ENCODE assay signal across 24 cellular contexts in genomic region chr3:134801204-134801958, GRCh38. TPM values are rescaled to one million over a fixed set of nuclear protein-coding genes. Genes with fewer than 3 reads are reported as not detected.
A peak's percentile ranks its signal among the peaks of the same experiment; 100 is the strongest.
DNase-seq lines count a peak whose midpoint lies in the region; ATAC-seq, FAIRE-seq and TF ChIP-seq lines count a peak whose summit lies in the region.
"Had no signal": no experiment of that assay in that cellular context is flagged by ENCODE, and none has a peak within 500 bp of the region (broad histone marks: within the 10 kb centered on the region; RNA-seq: fewer than 3 reads in every experiment).

No MANE protein-coding gene starts in this region.

- no peak overlapping the region for H4K8ac ChIP-seq in IMR-90 (ENCODE audit: low read depth in 2 of 2, low read length in 2 of 2)

- H3K4me3 ChIP-seq in IMR-90 (ENCODE audit: insufficient read depth, low read depth, low read length) = no peak overlapping the region
- H3K4me3 ChIP-seq in GM12878 = no peak overlapping the region; the same call in 1 of the 2 replicates

- no TSS peak for BruUV-seq in IMR-90 (replicated peaks; lab: Mats Ljungman, UMichigan)
- BruUV-seq in GM12878 (replicated peaks; lab: Mats Ljungman, UMichigan) = no TSS peak

- no peak overlapping the region for H4K91ac ChIP-seq in IMR-90 (ENCODE audit: insufficient read depth, low read depth, low read length)

- no peaks in the 10 kb centered on the region for H3K36me3 Mint-ChIP-seq in osteocyte (ENCODE audit: unreplicated experiment)

- no peaks in the 10 kb centered on the region for H3K4me1 ChIP-seq in IMR-90 (ENCODE audit: control insufficient read depth, insufficient read depth, low read length)
- peaks cover 26% of the 10 kb centered on the region for H3K4me1 ChIP-seq in GM12878 (ENCODE audit: control insufficient read depth, insufficient read depth, low read length)

- no peaks in the 10 kb centered on the region for H3K79me1 ChIP-seq in IMR-90 (ENCODE audit: low read depth in 1 of 2, low read length in 2 of 2)

- no peak overlapping the region for H2AFZ ChIP-seq in IMR-90 (replicated peaks; ENCODE audit: low read length, poor library complexity)
- H2AFZ ChIP-seq in GM12878 (ENCODE audit: control insufficient read depth, low read depth, low read length) = no peak overlapping the region

- H3K4ac ChIP-seq in IMR-90 (ENCODE audit: low read depth, low read length) = no peak overlapping the region

- no peak for TF ChIP-seq POLR2A in IMR-90 (IDR thresholded peaks at IDR 0.05; ENCODE audit: low read depth, low read length)
- TF ChIP-seq POLR2A in GM12878 (IDR thresholded peaks at IDR 0.05; ENCODE audit: low read depth, low read length) = no peak

- peak overlapping the region; percentile 50 for H2AK9ac ChIP-seq in IMR-90 (replicated peaks; ENCODE audit: low read depth, low read length, poor library complexity)

- intact Hi-C loops in IMR-90 (cut with micrococcal nuclease) (no loop called here), GM12878 (cut with micrococcal nuclease; ENCODE audit: unreplicated experiment) (no loop called here)

- no peak overlapping the region for H2BK120ac ChIP-seq in IMR-90 (ENCODE audit: low read depth, low read length)

- no peak for FAIRE-seq in GM12878 (lab: Jason Lieb, UNC)
- FAIRE-seq: D721Med, GM12891 had no signal

- H3K27ac Mint-ChIP-seq in osteocyte (ENCODE audit: unreplicated experiment) = no peak overlapping the region
- H3K27ac Mint-ChIP-seq: B cell, HFFc6 had no signal

- H2BK20ac ChIP-seq in IMR-90 (ENCODE audit: low read depth, low read length) = no peak overlapping the region

- H3K56ac ChIP-seq in IMR-90 (ENCODE audit: extremely low read depth, insufficient read depth, low read length) = no peak overlapping the region

- no peak for ATAC-seq in IMR-90 (ENCODE audit: low read depth)
- no peak for ATAC-seq in GM12878
- ATAC-seq in HG03521 (IDR thresholded peaks at IDR 0.05; ENCODE audit: unreplicated experiment) = no peak
- ATAC-seq: Panc1, SK-N-SH treated with all-trans-retinoic acid at 6 μM for 48 hours had no signal

- no peak overlapping the region for H3K14ac ChIP-seq in IMR-90 (replicated peaks; ENCODE audit: low read depth, low read length)

- in situ Hi-C loops in IMR-90 (cut with MboI; ENCODE audit: low sequenced_read_pairs) (no loop called here), GM12878 (cut with MboI) (no loop called here), ACHN (cut with HindIII; ENCODE audit: low pct_ligation_motif_present, low pct_unique_long_range_greater_than_20kb, low sequenced_read_pairs) (no loop called here)

- CTCF ChIA-PET in IMR-90 (lab: Yijun Ruan, JAX) (no interaction called here), GM12878 (lab: Yijun Ruan, JAX) (interaction anchor here (0.5 to 5.0 kb wide), 19 partner anchors 8 to 891 kb away, joined by 3 to 39 read pairs (median 3); no protein-coding TSS in a partner anchor)

- H2BK15ac ChIP-seq in IMR-90 (ENCODE audit: low read depth, low read length) = no peak overlapping the region

- no peak overlapping the region for H3K4me2 ChIP-seq in IMR-90 (ENCODE audit: low read depth, low read length)
- H3K4me2 ChIP-seq in GM12878 (ENCODE audit: control insufficient read depth, insufficient read depth) = peak overlapping the region; percentile 7; the same call in 1 of the 2 replicates

- POLR2A ChIA-PET in IMR-90 (lab: Charles Lee; ENCODE audit: unreplicated experiment) (no interaction called here), GM12878 (lab: Charles Lee) (interaction anchor here (2.0 to 2.2 kb wide), 2 partner anchors 9 to 52 kb away, joined by 7 to 8 read pairs; no protein-coding TSS in a partner anchor)

- H4K20me1 ChIP-seq in IMR-90 (ENCODE audit: insufficient read depth, low read length) (no peaks in the 10 kb centered on the region), GM12878 (ENCODE audit: control insufficient read depth, insufficient read depth) (no peaks in the 10 kb centered on the region)

- no peak overlapping the region for H3K4me3 Mint-ChIP-seq in osteocyte (ENCODE audit: unreplicated experiment)
- H3K4me3 Mint-ChIP-seq: B cell, CD14-positive monocyte, H9, HFFc6 had no signal

- dilution Hi-C loops in IMR-90 (cut with HindIII; ENCODE audit: low sequenced_read_pairs, unreplicated experiment) = no loop called here

- no peak overlapping the region for H3K9ac ChIP-seq in IMR-90 (ENCODE audit: low read depth, low read length)
- no peak overlapping the region; the same call in 1 of the 2 replicates for H3K9ac ChIP-seq in GM12878 (ENCODE audit: control insufficient read depth, insufficient read depth, low read length)

- H3K4me1 Mint-ChIP-seq in osteocyte (ENCODE audit: unreplicated experiment) = peaks cover 8% of the 10 kb centered on the region

- RAD21 ChIA-PET in GM12878 (lab: Charles Lee; ENCODE audit: unreplicated experiment) = interaction anchor here (0.6 to 10.5 kb wide), 16 partner anchors 7 to 703 kb away, joined by 3 to 146 read pairs (median 6); partner anchors contain the start of gene EPHB1

- TF ChIP-seq EP300 in GM12878 (IDR thresholded peaks at IDR 0.05; ENCODE audit: borderline replicate concordance in 1 of 2, control insufficient read depth in 1 of 2, low read depth in 2 of 2, low read length in 2 of 2) = no peak

- H3K9me3 ChIP-seq in IMR-90 (ENCODE audit: control insufficient read depth, insufficient read depth, low read length) (no peaks in the 10 kb centered on the region), GM12878 (replicated peaks; ENCODE audit: control insufficient read depth, insufficient read depth, low read length) (no peaks in the 10 kb centered on the region)

- no peaks in the 10 kb centered on the region for H3K9me1 ChIP-seq in IMR-90 (ENCODE audit: insufficient read depth, low read length)

- peak; percentile 16 to 55 for DNase-seq in NCI-H524 (lab: John Stamatoyannopoulos, UW)
- no peak for DNase-seq in NCI-H524 treated with DMSO at 0.1 percent for 48 hours (lab: John Stamatoyannopoulos, UW)
- DNase-seq in IMR-90 = no peak
- DNase-seq in GM12878 (ENCODE audit: low read depth, low spot score) = no peak
- peak; percentile 59 for DNase-seq in osteocyte (ENCODE audit: extremely low spot score, unreplicated experiment)
- no peak for DNase-seq in T1000 (lab: John Stamatoyannopoulos, UW)
- DNase-seq in ACHN = no peak
- DNase-seq: DMS79; H9; HFFc6; KG1; NCI-H1092 treated with DMSO at 0.1 percent for 48 hours; NCI-H1436 treated with DMSO at 0.1 percent for 48 hours; NCI-H2081; NCI-H446; NK-92 treated with Interleukin-12 subunit alpha and Interleukin-12 subunit beta, amount 100 ng/mL, for 24 hours had no signal

- peaks cover 24% of the 10 kb centered on the region for H3K27me3 Mint-ChIP-seq in osteocyte (ENCODE audit: unreplicated experiment)

- H3K36me3 ChIP-seq in IMR-90 (ENCODE audit: control insufficient read depth, insufficient read depth, low read length) (no peaks in the 10 kb centered on the region), GM12878 (ENCODE audit: control insufficient read depth in 2 of 2, insufficient read depth in 2 of 2, low read length in 1 of 2) (0 out of 4 replicates have a peak, but pooled peaks cover 0 to 3% of the 10 kb centered on the region in 2 experiments)

- H2BK5ac ChIP-seq in IMR-90 (ENCODE audit: low read depth, low read length, poor library complexity, severe bottlenecking) = no peak overlapping the region

- no peak overlapping the region for H4K5ac ChIP-seq in IMR-90 (ENCODE audit: low read depth, low read length)

- H3K27ac ChIP-seq in IMR-90 (ENCODE audit: insufficient read depth, low read length) (no peak overlapping the region), GM12878 (ENCODE audit: control insufficient read depth, insufficient read depth) (peak overlapping the region; percentile 15; the same call in 1 of the 2 replicates)

- TF ChIP-seq RAD21 in IMR-90 (IDR thresholded peaks at IDR 0.05; ENCODE audit: low read length) (no peak), GM12878 (IDR thresholded peaks at IDR 0.05; ENCODE audit: insufficient read depth, low read depth, low read length) (no peak)

- TF ChIP-seq CTCF in IMR-90 (conservative IDR thresholded peaks at IDR 0.05; ENCODE audit: low read depth, low read length) = no peak
- TF ChIP-seq CTCF in GM12878 (IDR thresholded peaks at IDR 0.05 in 2 of 3, conservative IDR thresholded peaks at IDR 0.05 in 1 of 3; ENCODE audit: control insufficient read depth in 2 of 3, extremely low read depth in 1 of 3, insufficient read depth in 1 of 3, low read depth in 3 of 3, low read length in 3 of 3) = peak in 2 of 3 experiments; percentile 3 to 19; a peak in 1 of 6 replicates
- TF ChIP-seq CTCF in osteocyte (IDR thresholded peaks at IDR 0.05) = no peak

- H3K27me3 ChIP-seq in IMR-90 (ENCODE audit: control insufficient read depth, insufficient read depth, low read length) (peaks cover 29% of the 10 kb centered on the region), GM12878 (replicated peaks in 1 of 2; ENCODE audit: control insufficient read depth in 2 of 2, insufficient read depth in 2 of 2, low read length in 1 of 2) (no peaks in the 10 kb centered on the region)

- H3K23ac ChIP-seq in IMR-90 (ENCODE audit: low read depth, low read length) = no peak overlapping the region

- 63% methylated on average over 3 of the region's 6 CpGs; no CpG with 5 or more reads in 1 of the 2 experiments for WGBS in IMR-90 (ENCODE audit: extremely low coverage in 2 of 2, insufficient read length in 1 of 2), 2 experiments
- WGBS in GM12878 (ENCODE audit: insufficient coverage, insufficient replicate concordance, low lambda C conversion rate, missing lambda C conversion rate) = 32% methylated on average over 6 of the region's 6 CpGs

- H3K79me2 ChIP-seq in GM12878 (ENCODE audit: control insufficient read depth, insufficient read depth, low read length) = peaks cover 85% of the 10 kb centered on the region

- no peaks in the 10 kb centered on the region for H3K9me3 Mint-ChIP-seq in osteocyte (ENCODE audit: unreplicated experiment)
- H3K9me3 Mint-ChIP-seq: H9, HFFc6 had no signal

- SMC1A ChIA-PET in GM12878 (lab: Charles Lee; ENCODE audit: uncharacterized antibody, unreplicated experiment) = interaction anchor here (0.6 to 14.4 kb wide), 33 partner anchors 8 to 702 kb away, joined by 3 to 110 read pairs (median 6); no protein-coding TSS in a partner anchor

- H2AK5ac ChIP-seq in IMR-90 (ENCODE audit: low read depth, low read length) = no peak overlapping the region

- no peak overlapping the region for H3K18ac ChIP-seq in IMR-90 (ENCODE audit: low read depth, low read length)

RNA-seq across cellular contexts. Expression of gene EPHB1, which starts 6.3 kb away (rescaled TPM):
- under 0.01 and 0.36 TPM in 2 replicates for total RNA-seq in IMR-90 (2012; rRNA removed)
- polyA plus RNA-seq in IMR-90 (2012; rRNA removed) = 0.17 and 0.19 TPM in 2 replicates
- polyA plus RNA-seq in IMR-90 (2012; cell fraction: cytosol; rRNA removed) = 0.16 and 0.19 TPM in 2 replicates
- 0.16 and 0.23 TPM in 2 replicates for polyA plus RNA-seq in IMR-90 (2012; cell fraction: nucleus; rRNA removed; ENCODE audit: low replicate concordance)
- total RNA-seq in GM12878 (2013; cell fraction: nucleolus; rRNA removed) = 62.8 and 71.3 TPM in 2 replicates
- 1.3 and 1.5 TPM in 2 replicates for total RNA-seq in GM12878 (2014; rRNA removed)
- total RNA-seq in GM12878 (2014; rRNA removed; fragmentation: Illumina TruSeq; extraction: Trizol) = 0.67 and 0.69 TPM in 2 replicates
- total RNA-seq in GM12878 (2021) = 1.8 and 2.2 TPM in 2 replicates
- 1.4 TPM for polyA plus RNA-seq in GM12878 (2011; ENCODE audit: low read depth)
- 11.3 and 23.8 TPM in 2 replicates for polyA plus RNA-seq in GM12878 (2011; rRNA removed)
- polyA plus RNA-seq in GM12878 (2011; cell fraction: cytosol; rRNA removed) = 16.7 and 23.2 TPM in 2 replicates
- 40.2 and 43.2 TPM in 2 replicates for polyA plus RNA-seq in GM12878 (2011; cell fraction: nucleus; rRNA removed)
- 2.4 and 3.9 TPM in 2 replicates for polyA plus RNA-seq in GM12878 (2012)
- 0.52 and 0.84 TPM in 2 replicates for polyA plus RNA-seq in GM12878 (2014; fragmentation: Illumina TruSeq; extraction: Trizol)
- under 1 TPM; 0.34 to 0.49 TPM for polyA plus RNA-seq in GM12878 (2014; fragmentation: Nextera tagmentation; extraction: Ambion mirVana)
- polyA plus RNA-seq in GM12878 (2014; rRNA removed) = 0.33 and 0.51 TPM in 2 replicates
- polyA plus RNA-seq in GM12878 (2016; fragmentation: Nextera tagmentation; extraction: Ambion mirVana) = 1 to 10 TPM; 1.6 TPM
- polyA minus RNA-seq in GM12878 (2011; rRNA and poly(A)+ RNA removed) = 54.3 and 64.7 TPM in 2 replicates
- 18.7 and 25.7 TPM in 2 replicates for polyA minus RNA-seq in GM12878 (2011; cell fraction: cytosol; rRNA and poly(A)+ RNA removed)
- 161 and 396 TPM in 2 replicates for polyA minus RNA-seq in GM12878 (2011; cell fraction: nucleus; rRNA and poly(A)+ RNA removed)
- total RNA-seq in osteocyte = 0.75 and 1.1 TPM in 2 replicates
- total RNA-seq: A172, B cell had no signal

Comparison
In these comparisons a context has a peak if more than half of its experiments do, and no peak if none do; other contexts are left out.
1. DNase-seq: peak in NCI-H524 (2 of 2) and osteocyte (single experiment); none in NCI-H524 treated with DMSO at 0.1 percent for 48 hours (single experiment), IMR-90 (single experiment), GM12878 (single experiment), T1000 (single experiment) and ACHN (single experiment).
2. CTCF ChIP-seq: peak in GM12878 (2 of 3); none in IMR-90 (single experiment) and osteocyte (single experiment).